In the genomic region with DNA sequence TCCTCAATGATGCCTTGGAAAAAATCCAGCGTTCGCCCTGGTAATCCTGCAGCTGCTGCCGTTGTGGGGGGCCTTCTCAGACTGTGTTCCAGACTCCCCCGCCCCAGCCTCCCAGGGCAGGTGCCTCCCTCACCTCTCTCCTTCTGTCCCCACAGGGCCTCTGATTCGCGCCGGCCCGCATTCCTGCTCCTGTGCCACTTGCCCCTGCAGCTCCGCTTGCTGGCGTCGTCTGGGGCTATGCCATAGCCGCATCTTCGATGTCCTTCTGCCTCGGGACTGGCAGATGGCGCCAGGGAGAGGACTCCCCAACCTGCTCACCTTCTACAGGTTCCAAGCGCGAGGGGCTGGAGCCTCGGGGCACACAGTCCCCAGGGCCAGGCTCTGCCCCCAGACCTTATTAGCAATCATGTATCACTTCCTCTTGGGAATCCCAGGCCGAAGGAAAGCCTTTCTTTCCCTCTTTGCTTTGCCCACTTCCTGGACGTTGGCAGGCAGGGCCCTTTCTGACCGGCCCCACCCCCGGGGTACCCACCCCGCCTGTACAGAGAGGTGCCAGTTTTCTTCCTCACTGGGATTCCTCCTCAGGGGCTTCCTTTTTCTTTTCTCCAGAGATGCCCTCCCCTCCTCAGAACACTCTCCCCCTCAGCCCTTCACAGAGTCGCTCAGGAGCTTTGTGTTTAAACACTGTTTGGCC, we compare ENCODE assay signal across 1 cellular context.
TF ChIP-seq lines count a peak whose summit lies in the region.

No MANE protein-coding gene starts in this region.

TF ChIP-seq in A549, 52 proteins besides CTCF, POLR2A, EP300 and RAD21 (continued from another document):
- TF ChIP-seq, protein P1, sequence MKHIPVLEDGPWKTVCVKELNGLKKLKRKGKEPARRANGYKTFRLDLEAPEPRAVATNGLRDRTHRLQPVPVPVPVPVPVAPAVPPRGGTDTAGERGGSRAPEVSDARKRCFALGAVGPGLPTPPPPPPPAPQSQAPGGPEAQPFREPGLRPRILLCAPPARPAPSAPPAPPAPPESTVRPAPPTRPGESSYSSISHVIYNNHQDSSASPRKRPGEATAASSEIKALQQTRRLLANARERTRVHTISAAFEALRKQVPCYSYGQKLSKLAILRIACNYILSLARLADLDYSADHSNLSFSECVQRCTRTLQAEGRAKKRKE (CRISPR knock-in tag; IDR thresholded peaks at IDR 0.05; ENCODE audit: low read depth), result no peak
- no peak for TF ChIP-seq FOSB (CRISPR knock-in tag; IDR thresholded peaks at IDR 0.05)
- TF ChIP-seq, protein P2, sequence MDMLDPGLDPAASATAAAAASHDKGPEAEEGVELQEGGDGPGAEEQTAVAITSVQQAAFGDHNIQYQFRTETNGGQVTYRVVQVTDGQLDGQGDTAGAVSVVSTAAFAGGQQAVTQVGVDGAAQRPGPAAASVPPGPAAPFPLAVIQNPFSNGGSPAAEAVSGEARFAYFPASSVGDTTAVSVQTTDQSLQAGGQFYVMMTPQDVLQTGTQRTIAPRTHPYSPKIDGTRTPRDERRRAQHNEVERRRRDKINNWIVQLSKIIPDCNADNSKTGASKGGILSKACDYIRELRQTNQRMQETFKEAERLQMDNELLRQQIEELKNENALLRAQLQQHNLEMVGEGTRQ (IDR thresholded peaks at IDR 0.05), result no peak
- TF ChIP-seq SMC3 (IDR thresholded peaks at IDR 0.05), result peak; percentile 36; the same call in 2 of the 3 replicates
- TF ChIP-seq, protein P3, sequence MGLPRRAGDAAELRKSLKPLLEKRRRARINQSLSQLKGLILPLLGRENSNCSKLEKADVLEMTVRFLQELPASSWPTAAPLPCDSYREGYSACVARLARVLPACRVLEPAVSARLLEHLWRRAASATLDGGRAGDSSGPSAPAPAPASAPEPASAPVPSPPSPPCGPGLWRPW (IDR thresholded peaks at IDR 0.05), result no peak
- no peak for TF ChIP-seq ZNF302 (CRISPR knock-in tag; IDR thresholded peaks at IDR 0.05)
